11 cellular contexts compared by ENCODE assay signal in genomic region chr1:241413386-241413785, GRCh38. TPM values are rescaled to one million over a fixed set of nuclear protein-coding genes. Genes with fewer than 3 reads are reported as not detected.
DNase-seq lines count a peak whose midpoint lies in the region; ATAC-seq and FAIRE-seq lines count a peak whose summit lies in the region.
"Had no signal": no experiment of that assay in that cellular context is flagged by ENCODE, and none has a peak within 500 bp of the region (broad histone marks: within the 10 kb centered on the region; RNA-seq: fewer than 3 reads in every experiment).

No MANE protein-coding gene starts in this region.

- no peak overlapping the region for H3K4me3 ChIP-seq in small intestine (ENCODE audit: low read depth in 1 of 2, low read length in 2 of 2)

- FAIRE-seq in small intestine (lab: Jason Lieb, UNC) (no peak), frontal cortex (lab: Jason Lieb, UNC) (no peak)

- no peak overlapping the region for H3K27ac ChIP-seq in small intestine (ENCODE audit: low read depth in 1 of 2, low read length in 1 of 2)

- in situ Hi-C loops in Caki2 (cut with HindIII; ENCODE audit: low pct_unique_long_range_greater_than_20kb, low sequenced_read_pairs): no loop called here

- no peaks in the 10 kb centered on the region for H3K4me1 ChIP-seq in small intestine (ENCODE audit: control insufficient read depth in 2 of 2, insufficient read depth in 1 of 2, low read depth in 1 of 2, low read length in 1 of 2)

- peak; percentile 66 for DNase-seq in Caki2 (ENCODE audit: low read depth)
- peak; percentile 86 for DNase-seq in NCI-H1694 (lab: John Stamatoyannopoulos, UW)
- peak; percentile 94 for DNase-seq in fibroblast of peridontal ligament (ENCODE audit: extremely low read depth)
- DNase-seq in small intestine: no peak
- DNase-seq in frontal cortex (ENCODE audit: low spot score in 2 of 2): no peak
- DNase-seq: Calu3, NCI-H526 had no signal

- H3K27me3 ChIP-seq in small intestine (ENCODE audit: control insufficient read depth in 2 of 2, insufficient read depth in 2 of 2, low read length in 2 of 2): no peaks in the 10 kb centered on the region

- peak; percentile 59 for ATAC-seq in GM21423 (IDR thresholded peaks at IDR 0.05; ENCODE audit: unreplicated experiment)
- no peak for ATAC-seq in HG03457 (IDR thresholded peaks at IDR 0.05; ENCODE audit: unreplicated experiment)
- no peak for ATAC-seq in HG02588 (IDR thresholded peaks at IDR 0.05; ENCODE audit: unreplicated experiment)

- H3K9me3 ChIP-seq in small intestine (ENCODE audit: control insufficient read depth, low read depth): no peaks in the 10 kb centered on the region

- 26 to 50% (median 49%) methylated on average over 2 of the region's 2 CpGs for WGBS in small intestine, 3 donors

- no peaks in the 10 kb centered on the region for H3K36me3 ChIP-seq in small intestine (ENCODE audit: control insufficient read depth in 2 of 2, insufficient read depth in 2 of 2, low read length in 2 of 2)

RNA-seq across cellular contexts. Expression of gene RGS7, which starts 56.4 kb away (rescaled TPM):
- 0.98 TPM in 1 of 2 replicates, not detected in the other for total RNA-seq in Caki2 (2014; rRNA removed; shearing (Covaris generic); ENCODE audit: low replicate concordance)
- polyA plus RNA-seq in small intestine: under 1 TPM in 1 of 3 donors, not detected in 2; 0.15 TPM
- 20.0 TPM for total RNA-seq in frontal cortex
- total RNA-seq: natural killer cell treated with Interleukin-12 subunit alpha and Interleukin-12 subunit beta and Interleukin-15 and Interleukin-18, amount 100 ng/mL, for 72 hours had no signal

Comparison
In these comparisons a context has a peak if more than half of its experiments do, and no peak if none do; other contexts are left out.
1. DNase-seq: peak in Caki2 (single experiment), NCI-H1694 (single experiment) and fibroblast of peridontal ligament (single experiment); none in small intestine (single experiment) and frontal cortex (0 of 2).
2. RNA of gene RGS7, which starts 56.4 kb away (total RNA-seq): 20.0 TPM in frontal cortex (single experiment); 0.98 TPM in Caki2; every median in the first group is over 10 times any median in the second.